In the genomic region with DNA sequence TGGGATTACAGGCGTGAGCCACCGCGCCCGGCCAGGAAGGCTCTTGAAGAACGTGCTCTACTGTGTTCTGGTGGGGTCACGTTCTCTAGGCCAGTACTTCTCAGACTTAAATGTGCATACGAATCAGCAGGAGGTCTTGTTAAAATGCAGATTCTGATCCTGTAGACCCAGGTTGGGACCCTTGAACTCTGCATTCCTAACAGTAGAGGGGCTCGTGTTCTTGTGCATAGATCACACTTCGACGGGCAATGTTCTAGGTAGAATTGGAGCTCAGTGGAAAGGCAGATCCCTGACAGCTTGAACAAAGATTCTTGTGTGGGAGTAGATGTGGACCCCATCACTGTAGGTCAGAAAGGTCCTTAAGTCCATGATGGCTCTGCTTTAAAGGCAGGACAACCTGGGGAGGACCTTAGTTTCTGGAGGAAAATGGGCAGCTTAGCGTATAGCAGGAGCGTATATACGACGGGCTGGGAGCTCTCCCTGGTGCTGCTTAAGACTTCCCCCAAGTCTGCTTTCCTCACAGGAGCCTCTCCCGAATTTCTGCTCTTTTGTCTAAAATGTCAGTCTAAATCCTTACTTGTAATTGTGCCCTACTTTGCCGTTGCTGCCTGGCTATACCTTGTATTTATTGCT, we compare ENCODE assay signal across 18 cellular contexts. TPM values are rescaled to one million over a fixed set of nuclear protein-coding genes. Genes with fewer than 3 reads are reported as not detected.
DNase-seq lines count a peak whose midpoint lies in the region; ATAC-seq and TF ChIP-seq lines count a peak whose summit lies in the region.
"Had no signal": no experiment of that assay in that cellular context is flagged by ENCODE, and none has a peak within 500 bp of the region (broad histone marks: within the 10 kb centered on the region; RNA-seq: fewer than 3 reads in every experiment).

No MANE protein-coding gene starts in this region.

- no peaks in the 10 kb centered on the region for H3K9me3 Mint-ChIP-seq in osteocyte (ENCODE audit: unreplicated experiment)
- H3K9me3 Mint-ChIP-seq: effector memory CD8-positive, alpha-beta T cell; mesothelial cell of epicardium had no signal

- no peak overlapping the region for H3K9ac ChIP-seq in PC-3 (ENCODE audit: low read length)
- H3K9ac ChIP-seq: parathyroid adenoma had no signal

- no peak overlapping the region for H3K4me3 ChIP-seq in PC-3 (ENCODE audit: low read length)
- H3K4me3 ChIP-seq: vagina had no signal

- H3K4me3 Mint-ChIP-seq in osteocyte (ENCODE audit: unreplicated experiment) = no peak overlapping the region
- H3K4me3 Mint-ChIP-seq: B cell; effector memory CD8-positive, alpha-beta T cell; mesothelial cell of epicardium had no signal

- no peaks in the 10 kb centered on the region for H3K9me3 ChIP-seq in PC-3 (ENCODE audit: low read length)
- H3K9me3 ChIP-seq: vagina had no signal

- no peak overlapping the region for H3K27ac Mint-ChIP-seq in osteocyte (ENCODE audit: unreplicated experiment)
- H3K27ac Mint-ChIP-seq: B cell; effector memory CD8-positive, alpha-beta T cell; mesothelial cell of epicardium had no signal

- POLR2A ChIA-PET in PC-3 (lab: Charles Lee; ENCODE audit: unreplicated experiment) = no interaction called here

- no peaks in the 10 kb centered on the region for H4K20me1 ChIP-seq in PC-3 (ENCODE audit: low read length)

- no peak for ATAC-seq in PC-3
- ATAC-seq: effector memory CD8-positive, alpha-beta T cell had no signal

- no TSS peak for BruUV-seq in PC-3 (replicated peaks; lab: Mats Ljungman, UMichigan)

- CTCF ChIA-PET in PC-3 (lab: Charles Lee) = interaction anchor here (0.8 kb wide), 1 partner anchor 8 kb away, joined by 3 read pairs; no protein-coding TSS in a partner anchor

- no peak overlapping the region for H3K4me2 ChIP-seq in PC-3 (ENCODE audit: low read length)

- no peaks in the 10 kb centered on the region for H3K36me3 ChIP-seq in PC-3 (ENCODE audit: low read depth, low read length)
- H3K36me3 ChIP-seq: vagina had no signal

- no peaks in the 10 kb centered on the region for H3K4me1 Mint-ChIP-seq in osteocyte (ENCODE audit: unreplicated experiment)
- H3K4me1 Mint-ChIP-seq: mesothelial cell of epicardium had no signal

- no peaks in the 10 kb centered on the region for H3K9me2 ChIP-seq in PC-3 (replicated peaks; ENCODE audit: low read length)

- peaks cover 57% of the 10 kb centered on the region for H3K27me3 Mint-ChIP-seq in osteocyte (ENCODE audit: unreplicated experiment)
- H3K27me3 Mint-ChIP-seq: B cell had no signal

- no peaks in the 10 kb centered on the region for H3K27me3 ChIP-seq in PC-3 (ENCODE audit: low read length)
- H3K27me3 ChIP-seq: vagina had no signal

- TF ChIP-seq CTCF in PC-3 (conservative IDR thresholded peaks at IDR 0.05; ENCODE audit: low read depth, low read length) = no peak
- TF ChIP-seq CTCF in osteocyte (IDR thresholded peaks at IDR 0.05) = no peak

- H3F3A ChIP-seq in PC-3 (ENCODE audit: low read length, unreplicated experiment) = no peaks in the 10 kb centered on the region

- no peaks in the 10 kb centered on the region for H3K4me1 ChIP-seq in PC-3 (ENCODE audit: insufficient read depth, low read length)
- H3K4me1 ChIP-seq: parathyroid adenoma, vagina had no signal

- H3K27ac ChIP-seq in PC-3 (ENCODE audit: low read length) = no peak overlapping the region
- H3K27ac ChIP-seq: parathyroid adenoma, vagina had no signal

- no peaks in the 10 kb centered on the region for H3K79me2 ChIP-seq in PC-3 (ENCODE audit: low read length)
- H3K79me2 ChIP-seq: parathyroid adenoma had no signal

- no peaks in the 10 kb centered on the region for H3K36me3 Mint-ChIP-seq in osteocyte (ENCODE audit: unreplicated experiment)
- H3K36me3 Mint-ChIP-seq: mesothelial cell of epicardium had no signal

- H2AFZ ChIP-seq in PC-3 (ENCODE audit: low read length) = no peak overlapping the region
- H2AFZ ChIP-seq: parathyroid adenoma had no signal

- intact Hi-C loops in PC-3 (cut with micrococcal nuclease) = no loop called here

- DNase-seq in EH (ENCODE audit: low read depth) (peak; percentile 53), PC-3 (peak; percentile 6), ecto neural progenitor cell (ENCODE audit: low spot score) (peak; percentile 51), islet precursor cell (peak; percentile 73), occipital lobe (lab: John Stamatoyannopoulos, UW) (no peak), SKM-1 (lab: John Stamatoyannopoulos, UW; ENCODE audit: unreplicated experiment) (no peak), SK-N-DZ (ENCODE audit: low spot score) (no peak), osteocyte (ENCODE audit: extremely low spot score, unreplicated experiment) (no peak)
- DNase-seq: activated CD4-positive, CD25-positive, alpha-beta regulatory T cell; DND-41; effector memory CD8-positive, alpha-beta T cell; GOT3; hypothalamus; NCI-H187 treated with DMSO at 0.1 percent for 48 hours had no signal

RNA-seq across cellular contexts. Expression of gene FAM81A, which starts 16.9 kb away (rescaled TPM):
- total RNA-seq in PC-3 (2014; rRNA removed) (2.5 and 8.1 TPM in 2 replicates), occipital lobe (93.1 TPM), osteocyte (not detected in 2 replicates)
- not detected in 2 replicates for polyA plus RNA-seq in SK-N-DZ (2014; cell fraction: cytosol; rRNA removed)
- not detected in 2 replicates for polyA plus RNA-seq in SK-N-DZ (2014; cell fraction: nucleus; rRNA removed)

RNA-seq across cellular contexts. Expression of gene MYO1E, which starts 48.4 kb away (rescaled TPM):
- total RNA-seq in PC-3 (2014; rRNA removed) (67.7 and 68.8 TPM in 2 replicates), occipital lobe (31.2 TPM), osteocyte (84.6 and 105 TPM in 2 replicates)
- polyA plus RNA-seq in SK-N-DZ (2014; cell fraction: cytosol; rRNA removed) = 0.09 and 1.1 TPM in 2 replicates
- 0.49 TPM in 1 of 2 replicates, not detected in the other for polyA plus RNA-seq in SK-N-DZ (2014; cell fraction: nucleus; rRNA removed)

Comparison
In these comparisons a context has a peak if more than half of its experiments do, and no peak if none do; other contexts are left out.
1. DNase-seq: peak in EH (single experiment), PC-3 (single experiment), ecto neural progenitor cell (single experiment) and islet precursor cell (single experiment); none in occipital lobe (single experiment), SKM-1 (single experiment), SK-N-DZ (single experiment) and osteocyte (single experiment).
2. RNA of gene FAM81A, which starts 16.9 kb away (total RNA-seq): 93.1 TPM in occipital lobe (single experiment); 2.5 to 8.1 TPM in PC-3 and not detected in osteocyte; every median in the first group is over 10 times any median in the second.